8 cellular contexts compared by ENCODE assay signal in the genomic region with DNA sequence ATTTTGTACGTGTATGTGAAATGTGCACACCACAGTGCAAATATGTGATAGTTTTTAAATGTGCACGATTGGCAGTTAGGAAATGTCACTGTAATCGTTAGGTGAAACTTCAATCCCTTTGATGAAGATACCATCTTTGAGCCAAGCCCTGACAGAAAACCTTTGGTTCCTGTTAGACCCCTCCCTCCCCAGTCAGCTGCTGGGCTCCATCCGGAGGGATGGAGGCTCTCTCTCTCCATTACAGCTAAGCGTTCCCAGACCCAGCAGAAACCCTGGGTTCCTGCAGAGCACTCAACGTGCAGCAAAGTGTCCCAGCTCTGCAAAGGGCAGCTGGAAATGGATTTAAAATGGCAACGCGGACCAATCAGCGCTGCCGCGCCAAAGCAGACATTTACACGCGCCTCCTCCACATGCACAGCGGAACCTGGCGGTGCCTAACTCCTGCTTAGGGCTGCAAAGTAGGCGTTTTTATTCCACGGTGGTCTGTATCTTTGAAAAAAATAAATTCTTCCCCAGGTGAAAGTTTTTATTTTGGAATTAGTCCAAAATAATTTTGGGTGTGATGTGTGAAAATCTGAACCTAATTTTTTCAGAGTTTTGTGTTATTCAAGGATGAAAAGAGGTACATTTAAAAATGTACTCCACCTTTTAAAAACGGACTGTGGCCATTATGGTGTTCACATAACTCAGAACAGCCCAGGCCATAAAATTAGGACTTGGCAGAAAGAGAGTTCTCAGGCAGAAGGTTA. TPM values are rescaled to one million over a fixed set of nuclear protein-coding genes. Genes with fewer than 3 reads are reported as not detected.
A peak's percentile ranks its signal among the peaks of the same experiment; 100 is the strongest.
DNase-seq lines count a peak whose midpoint lies in the region; ATAC-seq, FAIRE-seq and TF ChIP-seq lines count a peak whose summit lies in the region.

No MANE protein-coding gene starts in this region.

- H3K9ac ChIP-seq in HUES48 (ENCODE audit: low read depth, low read length) (peak overlapping the region; percentile 61), kidney (ENCODE audit: low read length in 2 of 2) (no peak overlapping the region)

- peak overlapping the region in 7 of 8 donors; percentile 32 to 66 (median 59) for H3K4me3 Mint-ChIP-seq in CD4-positive, alpha-beta memory T cell

- CTCF ChIA-PET in CD4-positive, alpha-beta memory T cell (lab: Charles Lee; ENCODE audit: partially characterized antibody): no interaction called here

- no peak for FAIRE-seq in kidney (lab: Jason Lieb, UNC)

- H3K27me3 ChIP-seq in CD4-positive, alpha-beta memory T cell (ENCODE audit: insufficient read depth, low read length): peaks cover 6% of the 10 kb centered on the region
- no peaks in the 10 kb centered on the region for H3K27me3 ChIP-seq in HUES48 (ENCODE audit: control insufficient read depth, insufficient read depth, low read length)

- peaks cover 0 to 3% of the 10 kb centered on the region in 2 donors for H3K36me3 Mint-ChIP-seq in CD4-positive, alpha-beta memory T cell

- TF ChIP-seq CTCF in astrocyte of the cerebellum (IDR thresholded peaks at IDR 0.05; ENCODE audit: low read depth, low read length, missing control alignments): no peak
- no peak for TF ChIP-seq CTCF in kidney (IDR thresholded peaks at IDR 0.05; ENCODE audit: borderline replicate concordance, extremely low read depth, insufficient read depth)

- intact Hi-C loops in CD4-positive, alpha-beta memory T cell (cut with micrococcal nuclease): no loop called here
- intact Hi-C loops in kidney (cut with DNase I): no loop called here
- intact Hi-C loops in posterior vena cava (cut with DNase I): no loop called here

- H3K27ac ChIP-seq in CD4-positive, alpha-beta memory T cell (ENCODE audit: low read depth, low read length): no peak overlapping the region
- H3K27ac ChIP-seq in HUES48 (ENCODE audit: low read depth, low read length) (peak overlapping the region; percentile 57), kidney (ENCODE audit: low read depth in 2 of 2, low read length in 2 of 2) (no peak overlapping the region)

- POLR2A ChIA-PET in CD4-positive, alpha-beta memory T cell (lab: Charles Lee; ENCODE audit: partially characterized antibody): no interaction called here

- no peak overlapping the region for H3K27ac Mint-ChIP-seq in CD4-positive, alpha-beta memory T cell

- ATAC-seq in HG03460 (IDR thresholded peaks at IDR 0.05; ENCODE audit: unreplicated experiment) (no peak), GM21381 (IDR thresholded peaks at IDR 0.05; ENCODE audit: unreplicated experiment) (no peak)

- no peak overlapping the region for H3K4me3 ChIP-seq in CD4-positive, alpha-beta memory T cell (ENCODE audit: low read length in 2 of 2)
- H3K4me3 ChIP-seq in HUES48 (ENCODE audit: low read depth, low read length) (peak overlapping the region; percentile 75), astrocyte of the cerebellum (ENCODE audit: low read depth, low read length) (peak overlapping the region; percentile 82), kidney (ENCODE audit: low read length in 2 of 2) (peak overlapping the region; percentile 57 to 62)

- no peaks in the 10 kb centered on the region for H3K9me3 ChIP-seq in CD4-positive, alpha-beta memory T cell (ENCODE audit: control insufficient read depth in 1 of 2, low read length in 2 of 2)
- H3K9me3 ChIP-seq in HUES48 (ENCODE audit: control insufficient read depth, insufficient read depth, low read length) (no peaks in the 10 kb centered on the region), kidney (ENCODE audit: control insufficient read depth in 1 of 2, low read length in 2 of 2) (no peaks in the 10 kb centered on the region)

- peaks cover 8 to 17% (median 14%) of the 10 kb centered on the region in 4 donors for H3K4me1 Mint-ChIP-seq in CD4-positive, alpha-beta memory T cell

- in situ Hi-C loops in astrocyte of the cerebellum (cut with HindIII; ENCODE audit: low sequenced_read_pairs): no loop called here

- H3K9me3 Mint-ChIP-seq in CD4-positive, alpha-beta memory T cell: peaks cover 0 to 4% (median 2%) of the 10 kb centered on the region in 8 donors

- DNase-seq in CD4-positive, alpha-beta memory T cell: no peak
- DNase-seq in astrocyte of the cerebellum (ENCODE audit: low read depth) (peak; percentile 52), kidney (no peak), posterior vena cava (ENCODE audit: low spot score) (no peak), putamen (ENCODE audit: low spot score) (no peak)

- peaks cover 44% of the 10 kb centered on the region in 2 donors for H3K27me3 Mint-ChIP-seq in CD4-positive, alpha-beta memory T cell

- H3K4me1 ChIP-seq in CD4-positive, alpha-beta memory T cell (ENCODE audit: insufficient read depth, low read length): peaks cover 14% of the 10 kb centered on the region
- peaks cover 34% of the 10 kb centered on the region for H3K4me1 ChIP-seq in HUES48 (ENCODE audit: control insufficient read depth, insufficient read depth, low read length)
- H3K4me1 ChIP-seq in kidney (ENCODE audit: control insufficient read depth in 1 of 2, insufficient read depth in 1 of 2, low read depth in 1 of 2, low read length in 2 of 2): peaks cover 3 to 12% of the 10 kb centered on the region in 2 donors

- H3K36me3 ChIP-seq in CD4-positive, alpha-beta memory T cell (ENCODE audit: insufficient read depth, low read length): no peaks in the 10 kb centered on the region
- H3K36me3 ChIP-seq in HUES48 (ENCODE audit: control insufficient read depth, insufficient read depth, low read length): no peaks in the 10 kb centered on the region
- H3K36me3 ChIP-seq in kidney (ENCODE audit: control insufficient read depth in 1 of 2, insufficient read depth in 2 of 2, low read length in 2 of 2): no peaks in the 10 kb centered on the region

RNA-seq across cellular contexts. Expression of gene HMGA2, which starts 1.4 kb away (rescaled TPM):
- not detected for total RNA-seq in CD4-positive, alpha-beta memory T cell
- not detected for polyA plus RNA-seq in CD4-positive, alpha-beta memory T cell
- 0.98 TPM for total RNA-seq in kidney
- 0.11 TPM for polyA plus RNA-seq in kidney (ENCODE audit: insufficient read depth, low read depth, low replicate concordance)
- 1 to 10 TPM in 1 of 2 donors, under 1 TPM in 1; 0.09 to 1.2 TPM for total RNA-seq in posterior vena cava

Comparison
In these comparisons a context has a peak if more than half of its experiments do, and no peak if none do; other contexts are left out.
1. H3K4me3 ChIP-seq: peak in HUES48 (single experiment), astrocyte of the cerebellum (single experiment) and kidney (2 of 2); none in CD4-positive, alpha-beta memory T cell (0 of 2).